Comparison of ENCODE assay signal across 8 cellular contexts in genomic region chr1:212595787-212596714, GRCh38. TPM values are rescaled to one million over a fixed set of nuclear protein-coding genes. Genes with fewer than 3 reads are reported as not detected.
DNase-seq lines count a peak whose midpoint lies in the region; TF ChIP-seq lines count a peak whose summit lies in the region.

No MANE protein-coding gene starts in this region.

- peak; percentile 22 to 64 (median 42) for TF ChIP-seq CTCF in esophagus squamous epithelium (IDR thresholded peaks at IDR 0.05)

- H3K9me3 ChIP-seq in KOPT-K1 (ENCODE audit: insufficient read depth, low read length, poor library complexity, severe bottlenecking) = no peaks in the 10 kb centered on the region
- H3K9me3 ChIP-seq in esophagus squamous epithelium = no peaks in the 10 kb centered on the region
- H3K9me3 ChIP-seq in trophoblast cell (ENCODE audit: insufficient read depth, low read depth, low read length) = peaks cover 3% of the 10 kb centered on the region

- 22% methylated on average over 8 of the region's 8 CpGs for WGBS in esophagus squamous epithelium, 2 donors
- WGBS in trophoblast cell (ENCODE audit: extremely low coverage, insufficient coverage, insufficient read length) = no CpG with 5 or more reads among the region's 8 CpGs

- H3K36me3 ChIP-seq in KOPT-K1 (ENCODE audit: insufficient read depth, low read length) (no peaks in the 10 kb centered on the region), esophagus squamous epithelium (no peaks in the 10 kb centered on the region), trophoblast cell (ENCODE audit: control insufficient read depth in 1 of 2, insufficient read depth in 2 of 2, low read length in 2 of 2) (no peaks in the 10 kb centered on the region)

- H3K27me3 ChIP-seq in esophagus squamous epithelium (peaks cover 0 to 26% (median 0%) of the 10 kb centered on the region in 4 donors), trophoblast cell (ENCODE audit: insufficient read depth, low read length) (no peaks in the 10 kb centered on the region)

- H3K79me2 ChIP-seq in trophoblast cell (ENCODE audit: control insufficient read depth, insufficient read depth, low read length, poor library complexity) = peaks cover 2% of the 10 kb centered on the region

- peak overlapping the region; percentile 96 for H3K14ac ChIP-seq in trophoblast cell (ENCODE audit: low read length)

- H3K4me2 ChIP-seq in trophoblast cell (ENCODE audit: low read length) = peak overlapping the region; percentile 33

- H4K91ac ChIP-seq in trophoblast cell (ENCODE audit: low read depth, low read length) = peak overlapping the region; percentile 97

- H3K27ac ChIP-seq in KOPT-K1 (ENCODE audit: low read depth, low read length, poor library complexity, severe bottlenecking) = peak overlapping the region; percentile 55
- peak overlapping the region; percentile 27 to 70 (median 48) for H3K27ac ChIP-seq in esophagus squamous epithelium
- H3K27ac ChIP-seq in trophoblast cell (ENCODE audit: low read depth, low read length) = peak overlapping the region; percentile 94

- H2AFZ ChIP-seq in trophoblast cell (ENCODE audit: insufficient read depth, low read length, poor library complexity) = no peak overlapping the region

- peak overlapping the region; percentile 99 for H2BK12ac ChIP-seq in trophoblast cell (ENCODE audit: low read length)

- no peak overlapping the region for H4K12ac ChIP-seq in trophoblast cell (ENCODE audit: low read depth, low read length)

- DNase-seq in NCI-H748 (lab: John Stamatoyannopoulos, UW; ENCODE audit: unreplicated experiment) (peak; percentile 22), NCI-H748 treated with DMSO at 0.1 percent for 48 hours (lab: John Stamatoyannopoulos, UW) (no peak), H4 (ENCODE audit: low spot score) (peak; percentile 96), esophagus squamous epithelium (lab: John Stamatoyannopoulos, UW) (no peak), trophoblast cell (peak; percentile 80 to 97), NCI-H1436 (lab: John Stamatoyannopoulos, UW) (no peak)
- DNase-seq in activated CD4-positive, alpha-beta T cell treated with anti-CD3 and anti-CD28 coated beads for 48 hours = peak; percentile 53

- H3K9ac ChIP-seq in trophoblast cell (ENCODE audit: low read length) = no peak overlapping the region

- peak overlapping the region; percentile 95 for H2BK5ac ChIP-seq in trophoblast cell (ENCODE audit: low read depth, low read length, poor library complexity)

- H3K4me1 ChIP-seq in esophagus squamous epithelium (peaks cover 3 to 16% (median 10%) of the 10 kb centered on the region in 3 donors), trophoblast cell (ENCODE audit: control insufficient read depth in 1 of 2, insufficient read depth in 2 of 2, low read length in 2 of 2) (peaks cover 18 to 22% of the 10 kb centered on the region in 2 experiments)

- peak overlapping the region; percentile 91 for H3K18ac ChIP-seq in trophoblast cell (ENCODE audit: low read length)

- H2AK5ac ChIP-seq in trophoblast cell (ENCODE audit: low read length) = peak overlapping the region; percentile 52

- no peak for TF ChIP-seq POLR2A in esophagus squamous epithelium (IDR thresholded peaks at IDR 0.05)

- no peak overlapping the region for H3K23ac ChIP-seq in trophoblast cell (ENCODE audit: low read length)

- H2BK120ac ChIP-seq in trophoblast cell (ENCODE audit: insufficient read depth, low read length, poor library complexity) = peak overlapping the region; percentile 97

- H3K4me3 ChIP-seq in esophagus squamous epithelium = peak overlapping the region in 1 of 4 donors; percentile 43
- H3K4me3 ChIP-seq in trophoblast cell (ENCODE audit: low read depth, low read length) = no peak overlapping the region

- H3K79me1 ChIP-seq in trophoblast cell (ENCODE audit: low read length) = peaks cover 23% of the 10 kb centered on the region

- H3K4ac ChIP-seq in trophoblast cell (ENCODE audit: low read depth, low read length) = peak overlapping the region; percentile 86

- intact Hi-C loops in esophagus squamous epithelium (cut with DNase I) = no loop called here

- peak overlapping the region; percentile 86 for H4K8ac ChIP-seq in trophoblast cell (ENCODE audit: low read depth, low read length)

RNA-seq across cellular contexts. Expression of gene ATF3, which starts 12.5 kb away (rescaled TPM):
- 9.1 and 13.3 TPM in 2 replicates for total RNA-seq in H4 (2014; rRNA removed; shearing (Covaris generic))
- 1 to 10 TPM; 2.1 to 6.5 (median 3.0) TPM for total RNA-seq in esophagus squamous epithelium
- 120 and 125 TPM in 2 replicates for polyA plus RNA-seq in trophoblast cell (2013)

Comparison
In these comparisons a context has a peak if more than half of its experiments do, and no peak if none do; other contexts are left out.
1. DNase-seq: peak in NCI-H748 (single experiment), H4 (single experiment), activated CD4-positive, alpha-beta T cell treated with anti-CD3 and anti-CD28 coated beads for 48 hours (single experiment) and trophoblast cell (2 of 2); none in NCI-H748 treated with DMSO at 0.1 percent for 48 hours (single experiment), esophagus squamous epithelium (single experiment) and NCI-H1436 (single experiment).
2. Peak in every context shown above with its lines, with median percentiles within 50 percentile points of each other: H3K27ac ChIP-seq.